In genomic region chr7:857661-858060, GRCh38 we compare ENCODE assay signal across 21 cellular contexts. TPM values are rescaled to one million over a fixed set of nuclear protein-coding genes. Genes with fewer than 3 reads are reported as not detected.
DNase-seq lines count a peak whose midpoint lies in the region; ATAC-seq, FAIRE-seq and TF ChIP-seq lines count a peak whose summit lies in the region.
"Had no signal": no experiment of that assay in that cellular context is flagged by ENCODE, and none has a peak within 500 bp of the region (broad histone marks: within the 10 kb centered on the region; RNA-seq: fewer than 3 reads in every experiment).

No MANE protein-coding gene starts in this region.

- no peak for TF ChIP-seq POLR2A in gastrocnemius medialis (IDR thresholded peaks at IDR 0.05)

- no peak overlapping the region for H3K4me2 ChIP-seq in BLaER1
- H3K4me2 ChIP-seq: A549 had no signal

- H3K9me3 ChIP-seq in BLaER1: no peaks in the 10 kb centered on the region
- H3K9me3 ChIP-seq in gastrocnemius medialis: no peaks in the 10 kb centered on the region
- H3K9me3 ChIP-seq: A549, BE2C, SJCRH30 had no signal

- peaks cover 1% of the 10 kb centered on the region; the same call in 1 of the 2 replicates for H4K20me1 ChIP-seq in BLaER1

- H3K4me3 ChIP-seq in BLaER1: no peak overlapping the region
- H3K4me3 ChIP-seq in gastrocnemius medialis: no peak overlapping the region
- H3K4me3 ChIP-seq: A549, SJCRH30 had no signal

- peak; percentile 90 for FAIRE-seq in HTR-8/SVneo (lab: Jason Lieb, UNC)
- FAIRE-seq: A549, GM12892 had no signal

- H3K4me1 ChIP-seq in BLaER1 (no peaks in the 10 kb centered on the region), gastrocnemius medialis (peaks cover 0 to 12% of the 10 kb centered on the region in 2 donors)
- H3K4me1 ChIP-seq: BE2C, SJCRH30 had no signal

- no peaks in the 10 kb centered on the region for H3K27me3 ChIP-seq in BLaER1
- H3K27me3 ChIP-seq in gastrocnemius medialis: no peaks in the 10 kb centered on the region
- H3K27me3 ChIP-seq: BE2C, SJCRH30 had no signal

- H3K36me3 ChIP-seq in BLaER1 (peaks cover 100% of the 10 kb centered on the region), gastrocnemius medialis (peaks cover 0 to 95% of the 10 kb centered on the region in 2 donors)

- intact Hi-C loops in gastrocnemius medialis (cut with DNase I; ENCODE audit: low total_unique reads): no loop called here

- ATAC-seq in left lobe of liver (peak; percentile 58), gastrocnemius medialis (peak; percentile 65 to 83), HG03025 (IDR thresholded peaks at IDR 0.05; ENCODE audit: low FRiP score, unreplicated experiment) (no peak), GM21390 (IDR thresholded peaks at IDR 0.05; ENCODE audit: unreplicated experiment) (no peak)
- ATAC-seq: A549, Panc1 had no signal

- no peak for DNase-seq in HTR-8/SVneo (ENCODE audit: insufficient read length, low spot score)
- no peak for DNase-seq in left lobe of liver (ENCODE audit: low spot score)
- DNase-seq in gastrocnemius medialis: peak in 1 of 2 donors; percentile 34
- no peak for DNase-seq in NCI-H446 (lab: John Stamatoyannopoulos, UW)
- DNase-seq: BE2C; CD4-positive, CD25-positive, alpha-beta regulatory T cell; DMS79; Kasumi-1; NCI-H1694; NCI-H2081; NCI-H2171; NCI-H345; NCI-H524 treated with DMSO at 0.1 percent for 48 hours; NCI-H82; SJCRH30 had no signal

- H3K9ac ChIP-seq in BLaER1: 0 out of 2 replicates have a peak overlapping the region, but pooled peaks have one; percentile 4

- in situ Hi-C loops in gastrocnemius medialis (cut with MboI; ENCODE audit: low sequenced_read_pairs in 4 of 4): no loop called here

- no peak for TF ChIP-seq CTCF in gastrocnemius medialis (IDR thresholded peaks at IDR 0.05 in 4 of 5, conservative IDR thresholded peaks at IDR 0.05 in 1 of 5)

- H3K27ac ChIP-seq in BLaER1 (no peak overlapping the region), gastrocnemius medialis (peak overlapping the region in 3 of 4 donors; percentile 26 to 53 (median 52))
- H3K27ac ChIP-seq: A549, SJCRH30 had no signal

RNA-seq across cellular contexts. Expression of gene GET4, which starts 18.7 kb away (rescaled TPM):
- total RNA-seq in left lobe of liver (38.2 TPM), gastrocnemius medialis (10 to 100 TPM; 24.6 to 40.8 (median 30.0) TPM)

RNA-seq across cellular contexts. Expression of gene SUN1, which starts 25.4 kb away (rescaled TPM):
- total RNA-seq in left lobe of liver (41.5 TPM), gastrocnemius medialis (100 to 1,000 TPM; 112 to 154 (median 132) TPM)

Comparison
In these comparisons a context has a peak if more than half of its experiments do, and no peak if none do; other contexts are left out.
1. ATAC-seq: peak in left lobe of liver (single experiment) and gastrocnemius medialis (2 of 2); none in HG03025 (single experiment) and GM21390 (single experiment).